Comparison of ENCODE assay signal across 25 cellular contexts in the genomic region with DNA sequence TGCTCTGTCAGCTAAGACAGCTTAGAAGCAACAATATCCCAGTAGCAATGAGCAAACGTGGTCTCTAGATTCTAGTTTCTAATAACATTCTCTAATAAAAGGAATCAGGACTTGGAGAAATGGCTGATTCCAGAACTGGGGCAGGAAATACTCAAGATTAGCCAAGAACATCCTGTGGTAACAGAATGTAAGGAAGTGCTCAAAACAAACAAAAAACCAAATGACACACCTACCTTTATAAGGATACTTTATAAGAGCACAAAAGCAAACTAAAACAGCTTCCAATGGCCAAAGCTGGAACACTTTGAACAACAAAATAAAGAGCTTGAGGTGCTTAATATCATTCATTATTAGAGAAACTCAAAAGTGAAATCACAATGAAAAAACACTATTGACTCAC.
"Had no signal": no experiment of that assay in that cellular context is flagged by ENCODE, and none has a peak within 500 bp of the region (broad histone marks: within the 10 kb centered on the region; RNA-seq: fewer than 3 reads in every experiment).

No MANE protein-coding gene starts in this region.

- H3K9me2 ChIP-seq: SK-N-SH had no signal

- H3K27ac ChIP-seq: SJCRH30, WERI-Rb-1 had no signal

- H3K9ac ChIP-seq: SK-N-SH had no signal

- DNase-seq: activated CD4-positive, alpha-beta memory T cell treated with anti-CD3 and anti-CD28 coated beads, Interleukin-2, amount 10 ng/mL, durations not matched to agents 7 days and 5 days; activated CD4-positive, alpha-beta T cell treated with anti-CD3 and anti-CD28 coated beads for 36 hours; activated CD4-positive, alpha-beta T cell treated with anti-CD3 and anti-CD28 coated beads, Interleukin-2, amount 50 U/mL, for 1 hour; activated gamma-delta T cell treated with Interleukin-2 at 50 U/mL for 16 hours; activated naive CD4-positive, alpha-beta T cell treated with anti-CD3 and anti-CD28 coated beads, Interleukin-2, amount 10 ng/mL, durations not matched to agents 7 days and 5 days; activated naive CD8-positive, alpha-beta T cell treated with anti-CD3 and anti-CD28 coated beads for 36 hours; activated T-cell treated with anti-CD3 and anti-CD28 coated beads for 4 hours; activated T-cell treated with anti-CD3 and anti-CD28 coated beads, Interleukin-2, amount 50 U/mL, for 48 hours; anterior cingulate cortex; Kasumi-1; KBM-7; NCI-H1092; NCI-H1930; NCI-H345; NCI-H510A; NCI-H526 treated with DMSO at 0.1 percent for 48 hours; NCI-H82; Right ventricle myocardium superior; RPMI8226; SJCRH30; SK-N-SH; T-helper 1 cell; WERI-Rb-1 had no signal

- H3K4me3 ChIP-seq: SJCRH30 had no signal

- H3K27me3 ChIP-seq: SJCRH30 had no signal

- H3K36me3 ChIP-seq: SJCRH30, WERI-Rb-1 had no signal

- H3K4me1 ChIP-seq: SJCRH30 had no signal

- ATAC-seq: activated CD4-positive, alpha-beta T cell treated with anti-CD3 and anti-CD28 coated beads for 36 hours; activated T-helper 17 cell treated with anti-CD3 and anti-CD28 coated beads, Interleukin-2, amount 50 U/mL, for 72 hours; Panc1 had no signal

- H3K4me2 ChIP-seq: SK-N-SH had no signal
